Comparison of ENCODE assay signal across 1 cellular context in the genomic region with DNA sequence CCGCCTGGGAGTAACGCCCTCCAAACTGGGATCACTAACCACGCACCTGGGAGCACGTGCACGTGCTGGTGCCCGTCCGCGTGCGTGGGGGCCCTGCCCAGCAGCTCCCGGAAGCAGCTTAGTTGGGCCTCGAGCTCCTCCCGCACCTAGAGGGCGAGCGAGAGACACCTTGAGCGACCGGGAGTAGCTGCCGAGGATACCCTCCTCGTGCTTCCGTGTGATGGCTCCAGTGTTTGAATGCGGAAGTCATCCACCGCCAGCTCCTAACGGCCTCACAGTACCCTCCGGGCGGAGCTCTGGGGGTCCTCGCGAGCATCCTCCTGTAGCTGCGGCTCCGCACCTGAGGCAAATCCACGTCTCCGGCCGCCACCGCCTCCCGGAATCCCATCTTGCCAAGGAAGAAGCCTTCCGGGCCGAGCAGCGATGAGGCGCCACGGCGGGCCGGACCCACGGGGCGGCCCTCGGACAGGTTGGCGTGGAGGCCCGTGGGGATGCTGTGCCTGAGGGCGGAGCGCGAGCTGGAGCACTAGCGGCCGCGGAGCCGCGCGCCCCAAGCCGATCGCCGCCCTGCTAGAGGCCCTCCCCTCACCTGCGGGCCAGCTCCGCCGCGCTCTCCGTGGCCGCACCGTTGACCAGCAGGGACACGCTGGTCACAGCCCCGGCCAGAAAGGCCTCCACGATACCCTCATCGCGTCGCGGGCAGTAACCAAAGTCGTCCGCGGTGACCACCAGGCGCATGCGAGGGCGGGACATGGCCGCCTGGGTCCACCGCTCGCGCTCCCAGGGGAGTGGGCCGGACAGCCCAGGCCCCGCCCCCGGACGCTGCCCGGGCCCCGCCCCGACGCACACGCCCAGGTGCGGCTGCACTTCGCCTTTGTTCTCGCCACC.
TF ChIP-seq lines count a peak whose summit lies in the region.

Gene YDJC (minus strand): TSS at position 761 of the 888 bp plus-strand sequence. CDS start 8 bp downstream, at position 753.

TF ChIP-seq in HepG2, 621 proteins besides CTCF, POLR2A, EP300 and RAD21 (continued from another document and continues in another):
- TF ChIP-seq ZNF275 (CRISPR knock-in tag; IDR thresholded peaks at IDR 0.05; ENCODE audit: borderline replicate concordance), result peak; percentile 66; the same call in 1 of the 2 replicates
- TF ChIP-seq CENPT (CRISPR knock-in tag; IDR thresholded peaks at IDR 0.05; ENCODE audit: low read depth), result no peak; the same call in none of the 2 replicates
- no peak for TF ChIP-seq KDM6A (CRISPR knock-in tag; IDR thresholded peaks at IDR 0.05; ENCODE audit: low read depth)
- TF ChIP-seq ATF2 (CRISPR knock-in tag; IDR thresholded peaks at IDR 0.05), result peak; percentile 89
- no peak for TF ChIP-seq ZNF572 (CRISPR knock-in tag; IDR thresholded peaks at IDR 0.05)
- no peak for TF ChIP-seq PAF1 (CRISPR knock-in tag; IDR thresholded peaks at IDR 0.05)
- peak; percentile 56; the same call in 1 of the 2 replicates for TF ChIP-seq EEA1 (CRISPR knock-in tag; IDR thresholded peaks at IDR 0.05; ENCODE audit: borderline replicate concordance)
- TF ChIP-seq, protein P1, sequence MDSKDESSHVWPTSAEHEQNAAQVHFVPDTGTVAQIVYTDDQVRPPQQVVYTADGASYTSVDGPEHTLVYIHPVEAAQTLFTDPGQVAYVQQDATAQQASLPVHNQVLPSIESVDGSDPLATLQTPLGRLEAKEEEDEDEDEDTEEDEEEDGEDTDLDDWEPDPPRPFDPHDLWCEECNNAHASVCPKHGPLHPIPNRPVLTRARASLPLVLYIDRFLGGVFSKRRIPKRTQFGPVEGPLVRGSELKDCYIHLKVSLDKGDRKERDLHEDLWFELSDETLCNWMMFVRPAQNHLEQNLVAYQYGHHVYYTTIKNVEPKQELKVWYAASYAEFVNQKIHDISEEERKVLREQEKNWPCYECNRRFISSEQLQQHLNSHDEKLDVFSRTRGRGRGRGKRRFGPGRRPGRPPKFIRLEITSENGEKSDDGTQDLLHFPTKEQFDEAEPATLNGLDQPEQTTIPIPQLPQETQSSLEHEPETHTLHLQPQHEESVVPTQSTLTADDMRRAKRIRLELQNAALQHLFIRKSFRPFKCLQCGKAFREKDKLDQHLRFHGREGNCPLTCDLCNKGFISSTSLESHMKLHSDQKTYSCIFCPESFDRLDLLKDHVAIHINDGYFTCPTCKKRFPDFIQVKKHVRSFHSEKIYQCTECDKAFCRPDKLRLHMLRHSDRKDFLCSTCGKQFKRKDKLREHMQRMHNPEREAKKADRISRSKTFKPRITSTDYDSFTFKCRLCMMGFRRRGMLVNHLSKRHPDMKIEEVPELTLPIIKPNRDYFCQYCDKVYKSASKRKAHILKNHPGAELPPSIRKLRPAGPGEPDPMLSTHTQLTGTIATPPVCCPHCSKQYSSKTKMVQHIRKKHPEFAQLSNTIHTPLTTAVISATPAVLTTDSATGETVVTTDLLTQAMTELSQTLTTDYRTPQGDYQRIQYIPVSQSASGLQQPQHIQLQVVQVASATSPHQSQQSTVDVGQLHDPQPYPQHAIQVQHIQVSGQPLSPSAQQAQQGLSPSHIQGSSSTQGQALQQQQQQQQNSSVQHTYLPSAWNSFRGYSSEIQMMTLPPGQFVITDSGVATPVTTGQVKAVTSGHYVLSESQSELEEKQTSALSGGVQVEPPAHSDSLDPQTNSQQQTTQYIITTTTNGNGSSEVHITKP (CRISPR knock-in tag; IDR thresholded peaks at IDR 0.05; ENCODE audit: low read depth), result 0 out of 2 replicates have a peak, but pooled peaks have one; percentile 24
- peak; percentile 58; the same call in 1 of the 2 replicates for TF ChIP-seq ZNF441 (CRISPR knock-in tag; IDR thresholded peaks at IDR 0.05; ENCODE audit: borderline replicate concordance)
- TF ChIP-seq ZNF225 (CRISPR knock-in tag; IDR thresholded peaks at IDR 0.05), result peak; percentile 72; the same call in 1 of the 2 replicates
- TF ChIP-seq ZNF670 (CRISPR knock-in tag; IDR thresholded peaks at IDR 0.05; ENCODE audit: borderline replicate concordance), result peak; percentile 23; the same call in 1 of the 2 replicates
- peak; percentile 38; the same call in 1 of the 2 replicates for TF ChIP-seq ZNF446 (CRISPR knock-in tag; IDR thresholded peaks at IDR 0.05)
- peak; percentile 67 for TF ChIP-seq ZNF770 (CRISPR knock-in tag; IDR thresholded peaks at IDR 0.05)
- TF ChIP-seq DDIT3 (CRISPR knock-in tag; IDR thresholded peaks at IDR 0.05), result 0 out of 2 replicates have a peak, but pooled peaks have one; percentile 63
- peak; percentile 67 for TF ChIP-seq ZNF12 (CRISPR knock-in tag; IDR thresholded peaks at IDR 0.05)
- TF ChIP-seq KAT2B (IDR thresholded peaks at IDR 0.05; ENCODE audit: borderline replicate concordance, low read depth, low read length), result no peak
- peak; percentile 78 for TF ChIP-seq ZNF761 (CRISPR knock-in tag; conservative IDR thresholded peaks at IDR 0.05)
- TF ChIP-seq ZNF547 (CRISPR knock-in tag; IDR thresholded peaks at IDR 0.05), result peak; percentile 74
- TF ChIP-seq HNRNPLL (IDR thresholded peaks at IDR 0.05; ENCODE audit: low read depth, low read length, poor library complexity, severe bottlenecking), result peak; percentile 30
- no peak for TF ChIP-seq ZNF512B (CRISPR knock-in tag; IDR thresholded peaks at IDR 0.05; ENCODE audit: borderline replicate concordance)
- TF ChIP-seq HOXA9 (CRISPR knock-in tag; IDR thresholded peaks at IDR 0.05; ENCODE audit: borderline replicate concordance), result 0 out of 2 replicates have a peak, but pooled peaks have one; percentile 45
- TF ChIP-seq ZNF260 (CRISPR knock-in tag; IDR thresholded peaks at IDR 0.05; ENCODE audit: borderline replicate concordance, low read depth), result no peak
- peak; percentile 87 for TF ChIP-seq ZNF430 (CRISPR knock-in tag; IDR thresholded peaks at IDR 0.05)
- TF ChIP-seq, protein P2, sequence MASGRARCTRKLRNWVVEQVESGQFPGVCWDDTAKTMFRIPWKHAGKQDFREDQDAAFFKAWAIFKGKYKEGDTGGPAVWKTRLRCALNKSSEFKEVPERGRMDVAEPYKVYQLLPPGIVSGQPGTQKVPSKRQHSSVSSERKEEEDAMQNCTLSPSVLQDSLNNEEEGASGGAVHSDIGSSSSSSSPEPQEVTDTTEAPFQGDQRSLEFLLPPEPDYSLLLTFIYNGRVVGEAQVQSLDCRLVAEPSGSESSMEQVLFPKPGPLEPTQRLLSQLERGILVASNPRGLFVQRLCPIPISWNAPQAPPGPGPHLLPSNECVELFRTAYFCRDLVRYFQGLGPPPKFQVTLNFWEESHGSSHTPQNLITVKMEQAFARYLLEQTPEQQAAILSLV (CRISPR knock-in tag; IDR thresholded peaks at IDR 0.05; ENCODE audit: borderline replicate concordance), result peak; percentile 76
- no peak for TF ChIP-seq RBAK (CRISPR knock-in tag; IDR thresholded peaks at IDR 0.05)
- peak; percentile 49; the same call in 1 of the 2 replicates for TF ChIP-seq SNAPC4 (CRISPR knock-in tag; IDR thresholded peaks at IDR 0.05)
- TF ChIP-seq MATR3 (CRISPR knock-in tag; IDR thresholded peaks at IDR 0.05), result no peak
- TF ChIP-seq ZFP41 (CRISPR knock-in tag; IDR thresholded peaks at IDR 0.05; ENCODE audit: borderline replicate concordance), result peak; percentile 88; the same call in 1 of the 2 replicates
- TF ChIP-seq THAP8 (CRISPR knock-in tag; IDR thresholded peaks at IDR 0.05; ENCODE audit: borderline replicate concordance), result 0 out of 2 replicates have a peak, but pooled peaks have one; percentile 26
- TF ChIP-seq MTA1 (CRISPR knock-in tag; IDR thresholded peaks at IDR 0.05; ENCODE audit: borderline replicate concordance), result peak; percentile 33; the same call in 1 of the 2 replicates
- TF ChIP-seq RXRB (CRISPR knock-in tag; IDR thresholded peaks at IDR 0.05; ENCODE audit: borderline replicate concordance), result peak; percentile 70
- TF ChIP-seq, protein P3, sequence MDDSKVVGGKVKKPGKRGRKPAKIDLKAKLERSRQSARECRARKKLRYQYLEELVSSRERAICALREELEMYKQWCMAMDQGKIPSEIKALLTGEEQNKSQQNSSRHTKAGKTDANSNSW (CRISPR knock-in tag; IDR thresholded peaks at IDR 0.05; ENCODE audit: borderline replicate concordance), result peak; percentile 99
- peak; percentile 65; the same call in 1 of the 2 replicates for TF ChIP-seq JUNB (CRISPR knock-in tag; IDR thresholded peaks at IDR 0.05; ENCODE audit: borderline replicate concordance)
